In the genomic region with DNA sequence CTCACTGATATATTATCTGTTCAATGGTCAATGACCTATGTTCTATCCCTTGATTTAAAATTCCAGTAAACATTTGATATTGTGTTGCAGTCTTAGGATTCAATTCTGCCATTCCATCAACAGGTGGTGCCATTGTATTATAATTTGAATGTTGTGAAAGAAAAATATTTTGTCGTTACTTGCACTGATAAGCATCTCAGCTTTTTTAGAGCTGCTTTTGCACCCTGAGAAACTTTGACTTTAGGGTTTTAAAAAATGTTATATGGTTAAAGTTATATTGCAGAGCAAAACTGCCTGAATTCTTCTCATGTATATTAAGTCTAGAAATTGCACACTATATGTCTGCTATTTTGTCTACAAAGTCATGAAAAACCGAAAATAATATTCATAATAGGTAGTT, we compare ENCODE assay signal across 8 cellular contexts. TPM values are rescaled to one million over a fixed set of nuclear protein-coding genes. Genes with fewer than 3 reads are reported as not detected.
DNase-seq lines count a peak whose midpoint lies in the region; ATAC-seq, FAIRE-seq and TF ChIP-seq lines count a peak whose summit lies in the region.

No MANE protein-coding gene starts in this region.

- peak in 5 of 6 experiments; percentile 10 to 66 (median 57) for TF ChIP-seq CTCF in Peyer's patch (IDR thresholded peaks at IDR 0.05)

- H3K36me3 ChIP-seq in HAP-1 (replicated peaks) (no peaks in the 10 kb centered on the region), Peyer's patch (no peaks in the 10 kb centered on the region)

- ATAC-seq in Right ventricle myocardium inferior = no peak

- H3K9me3 ChIP-seq in HAP-1 (no peaks in the 10 kb centered on the region), Peyer's patch (no peaks in the 10 kb centered on the region)

- H3K4me1 ChIP-seq in HAP-1 = no peaks in the 10 kb centered on the region
- no peaks in the 10 kb centered on the region for H3K4me1 ChIP-seq in Peyer's patch

- H3K27me3 ChIP-seq in HAP-1 (ENCODE audit: low read depth) (peaks cover 14% of the 10 kb centered on the region), Peyer's patch (no peaks in the 10 kb centered on the region)

- H3K4me3 ChIP-seq in HAP-1 = no peak overlapping the region
- H3K4me3 ChIP-seq in Peyer's patch = no peak overlapping the region

- TF ChIP-seq POLR2A in Peyer's patch (IDR thresholded peaks at IDR 0.05) (no peak), GM12891 (IDR thresholded peaks at IDR 0.05; ENCODE audit: low read depth, low read length) (no peak)

- DNase-seq in COLO829 (ENCODE audit: low spot score) (peak; percentile 71), HAP-1 (ENCODE audit: low spot score in 2 of 2) (peak; percentile 13 to 47), Peyer's patch (no peak), fibroblast of peridontal ligament (ENCODE audit: extremely low read depth) (peak; percentile 75), smooth muscle cell of the brain vasculature (ENCODE audit: low read depth, low spot score) (peak; percentile 24), GM12891 (ENCODE audit: insufficient read length, low spot score) (no peak), COLO668 (lab: John Stamatoyannopoulos, UW; ENCODE audit: unreplicated experiment) (no peak), Right ventricle myocardium inferior (ENCODE audit: missing footprints) (no peak)

- FAIRE-seq in GM12891 (lab: Jason Lieb, UNC) = no peak

- in situ Hi-C loops in HAP-1 (cut with MboI; ENCODE audit: low sequenced_read_pairs) = loop anchor here (25.0 kb wide), 2 partner anchors 908 to 1558 kb away; no protein-coding TSS in a partner anchor

- intact Hi-C loops in Right ventricle myocardium inferior (cut with DNase I) = no loop called here

- no peak overlapping the region for H3K27ac ChIP-seq in Peyer's patch

TF ChIP-seq in GM12891, 5 proteins besides CTCF, POLR2A, EP300 and RAD21:
- no peak for TF ChIP-seq SPI1 (IDR thresholded peaks at IDR 0.05; ENCODE audit: low read depth, low read length)
- TF ChIP-seq PAX5 (IDR thresholded peaks at IDR 0.05; ENCODE audit: insufficient read depth, low read length, severe bottlenecking) = no peak
- no peak for TF ChIP-seq TAF1 (IDR thresholded peaks at IDR 0.05; ENCODE audit: low read depth, low read length)
- TF ChIP-seq POLR2AphosphoS5 (IDR thresholded peaks at IDR 0.05; ENCODE audit: low read depth, low read length) = no peak
- no peak for TF ChIP-seq POU2F2 (IDR thresholded peaks at IDR 0.05; ENCODE audit: low read depth, low read length)

RNA-seq across cellular contexts. Expression of a gene that starts 18.8 kb away (rescaled TPM):
- total RNA-seq in Peyer's patch (10 to 100 TPM; 17.0 to 26.4 (median 22.4) TPM), Right ventricle myocardium inferior (16.7 TPM)
- 6.8 TPM for polyA plus RNA-seq in GM12891 (2012; ENCODE audit: low read depth, missing spikeins)

Comparison
In these comparisons a context has a peak if more than half of its experiments do, and no peak if none do; other contexts are left out.
1. DNase-seq: peak in COLO829 (single experiment), HAP-1 (2 of 2), fibroblast of peridontal ligament (single experiment) and smooth muscle cell of the brain vasculature (single experiment); none in Peyer's patch (0 of 3), GM12891 (single experiment), COLO668 (single experiment) and Right ventricle myocardium inferior (single experiment).